Comparison of ENCODE assay signal across 12 cellular contexts in genomic region chr10:23081891-23082290, GRCh38. TPM values are rescaled to one million over a fixed set of nuclear protein-coding genes. Genes with fewer than 3 reads are reported as not detected.
DNase-seq lines count a peak whose midpoint lies in the region; ATAC-seq, FAIRE-seq and TF ChIP-seq lines count a peak whose summit lies in the region.
"Had no signal": no experiment of that assay in that cellular context is flagged by ENCODE, and none has a peak within 500 bp of the region (broad histone marks: within the 10 kb centered on the region; RNA-seq: fewer than 3 reads in every experiment).

No MANE protein-coding gene starts in this region.

- no peaks in the 10 kb centered on the region for H3K9me3 Mint-ChIP-seq in activated CD4-positive, alpha-beta memory T cell treated with anti-CD3 and anti-CD28 coated beads for 36 hours

- peak in 1 of 6 experiments; percentile 37 for TF ChIP-seq CTCF in esophagus squamous epithelium (IDR thresholded peaks at IDR 0.05)

- H3K27ac Mint-ChIP-seq in activated CD4-positive, alpha-beta memory T cell treated with anti-CD3 and anti-CD28 coated beads for 36 hours, result no peak overlapping the region
- H3K27ac Mint-ChIP-seq: activated T-cell treated with anti-CD3 and anti-CD28 coated beads, Interleukin-2, amount 50 U/mL, for 24 hours; CD4-positive, alpha-beta memory T cell; naive thymus-derived CD4-positive, alpha-beta T cell had no signal

- no peaks in the 10 kb centered on the region for H3K4me1 Mint-ChIP-seq in activated CD4-positive, alpha-beta memory T cell treated with anti-CD3 and anti-CD28 coated beads for 36 hours (ENCODE audit: low read depth)
- H3K4me1 Mint-ChIP-seq: CD4-positive, alpha-beta memory T cell; naive thymus-derived CD4-positive, alpha-beta T cell had no signal

- DNase-seq in left cardiac atrium (no peak), Right ventricle myocardium superior (no peak), OCI-M1 (lab: John Stamatoyannopoulos, UW) (peak; percentile 33), esophagus squamous epithelium (lab: John Stamatoyannopoulos, UW) (no peak), RCC 7860 (ENCODE audit: low spot score) (no peak), 8988T (no peak), mucosa of gallbladder (ENCODE audit: low spot score) (no peak)
- DNase-seq in activated CD4-positive, alpha-beta memory T cell treated with anti-CD3 and anti-CD28 coated beads for 36 hours, result no peak
- DNase-seq: activated T-cell treated with anti-CD3 and anti-CD28 coated beads, Interleukin-2, amount 50 U/mL, for 24 hours; CD4-positive, alpha-beta memory T cell; naive thymus-derived CD4-positive, alpha-beta T cell; SHP77 treated with DMSO at 0.1 percent for 48 hours had no signal

- no peaks in the 10 kb centered on the region for H3K9me3 ChIP-seq in esophagus squamous epithelium

- POLR2A ChIA-PET in activated CD4-positive, alpha-beta memory T cell treated with anti-CD3 and anti-CD28 coated beads for 36 hours (lab: Charles Lee), result no interaction called here

- 67 to 71% methylated on average over 4 of the region's 4 CpGs for WGBS in esophagus squamous epithelium, 2 donors

- TF ChIP-seq POLR2A in esophagus squamous epithelium (IDR thresholded peaks at IDR 0.05), result no peak

- no peak overlapping the region for H3K4me3 Mint-ChIP-seq in activated CD4-positive, alpha-beta memory T cell treated with anti-CD3 and anti-CD28 coated beads for 36 hours
- H3K4me3 Mint-ChIP-seq: activated T-cell treated with anti-CD3 and anti-CD28 coated beads, Interleukin-2, amount 50 U/mL, for 24 hours; CD4-positive, alpha-beta memory T cell; naive thymus-derived CD4-positive, alpha-beta T cell had no signal

- ATAC-seq in left cardiac atrium, result peak; percentile 38
- no peak for ATAC-seq in Right ventricle myocardium superior (ENCODE audit: poor library complexity)
- ATAC-seq: naive thymus-derived CD4-positive, alpha-beta T cell had no signal

- H3K36me3 ChIP-seq in esophagus squamous epithelium, result no peaks in the 10 kb centered on the region

- CTCF ChIA-PET in activated CD4-positive, alpha-beta memory T cell treated with anti-CD3 and anti-CD28 coated beads for 36 hours (lab: Charles Lee), result interaction anchor here (0.7 kb wide), 1 partner anchor 10 kb away, joined by 4 read pairs; no protein-coding TSS in a partner anchor

- no peak overlapping the region for H3K4me3 ChIP-seq in esophagus squamous epithelium

- H3K4me1 ChIP-seq in esophagus squamous epithelium, result peaks cover 0 to 25% (median 0%) of the 10 kb centered on the region in 3 donors

- FAIRE-seq in RCC 7860 (lab: Jason Lieb, UNC), result no peak

- intact Hi-C loops in left cardiac atrium (cut with DNase I) (no loop called here), Right ventricle myocardium superior (cut with DNase I) (no loop called here), esophagus squamous epithelium (cut with DNase I) (no loop called here)
- intact Hi-C loops in activated CD4-positive, alpha-beta memory T cell treated with anti-CD3 and anti-CD28 coated beads for 36 hours (cut with micrococcal nuclease), result no loop called here

- no peaks in the 10 kb centered on the region for H3K36me3 Mint-ChIP-seq in activated CD4-positive, alpha-beta memory T cell treated with anti-CD3 and anti-CD28 coated beads for 36 hours
- H3K36me3 Mint-ChIP-seq: CD4-positive, alpha-beta memory T cell; naive thymus-derived CD4-positive, alpha-beta T cell had no signal

- peaks cover 0 to 20% (median 0%) of the 10 kb centered on the region in 4 donors for H3K27me3 ChIP-seq in esophagus squamous epithelium

- H3K27me3 Mint-ChIP-seq in activated CD4-positive, alpha-beta memory T cell treated with anti-CD3 and anti-CD28 coated beads for 36 hours, result peaks cover 21% of the 10 kb centered on the region

- H3K27ac ChIP-seq in esophagus squamous epithelium, result peak overlapping the region in 3 of 4 donors; percentile 36 to 65 (median 42)

RNA-seq across cellular contexts. Expression of gene MSRB2, which starts 13.5 kb away (rescaled TPM):
- total RNA-seq in left cardiac atrium, result 100 to 1,000 TPM in 1 of 2 donors, 10 to 100 TPM in 1; 99.7 to 100 TPM
- total RNA-seq in Right ventricle myocardium superior, result 166 TPM
- total RNA-seq in esophagus squamous epithelium, result 10 to 100 TPM in 2 of 4 donors, 1 to 10 TPM in 2; 8.7 to 19.3 (median 13.7) TPM
- 10 to 100 TPM in 1 of 2 experiments, 1 to 10 TPM in 1; 9.4 to 11.1 TPM for total RNA-seq in activated CD4-positive, alpha-beta memory T cell treated with anti-CD3 and anti-CD28 coated beads for 36 hours
- 45.5 TPM for total RNA-seq in mucosa of gallbladder
